Comparison of ENCODE assay signal across 9 cellular contexts in the genomic region with DNA sequence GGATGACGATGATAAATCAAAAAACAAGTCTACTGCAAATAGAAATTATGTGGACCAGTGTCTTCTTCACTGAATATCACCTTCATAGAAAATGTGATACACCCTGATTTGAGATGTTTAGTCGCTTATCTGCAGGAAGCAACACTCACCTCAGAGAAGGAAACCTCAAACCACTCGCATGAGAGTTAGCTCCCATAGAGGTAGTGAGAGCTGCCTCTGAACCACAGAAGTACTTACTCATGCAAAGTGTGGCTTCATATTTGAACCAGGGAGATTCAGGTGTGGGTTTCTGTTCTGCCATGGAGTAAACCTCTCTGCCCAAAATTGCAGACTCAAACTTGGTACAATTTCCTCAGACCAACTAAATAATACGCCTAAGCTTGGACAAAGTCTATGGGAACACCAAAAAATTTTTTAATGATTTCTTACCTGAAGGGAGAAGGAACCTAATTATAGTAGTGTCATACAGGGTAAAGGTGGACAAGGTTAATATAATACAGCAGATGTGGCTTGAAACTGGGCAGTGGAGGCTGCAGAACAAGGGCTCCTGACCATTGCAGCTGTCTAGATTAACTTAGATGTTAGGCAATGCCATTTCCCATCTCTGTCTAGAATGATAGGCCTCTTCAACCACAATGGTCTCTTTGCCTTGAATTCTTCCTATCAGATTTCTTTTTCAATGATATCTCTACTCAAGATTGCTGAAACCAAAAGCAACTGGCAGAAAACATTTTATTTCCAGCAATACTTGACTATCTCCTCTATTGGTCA. TPM values are rescaled to one million over a fixed set of nuclear protein-coding genes. Genes with fewer than 3 reads are reported as not detected.
DNase-seq lines count a peak whose midpoint lies in the region; ATAC-seq lines count a peak whose summit lies in the region.
"Had no signal": no experiment of that assay in that cellular context is flagged by ENCODE, and none has a peak within 500 bp of the region (broad histone marks: within the 10 kb centered on the region; RNA-seq: fewer than 3 reads in every experiment).

No MANE protein-coding gene starts in this region.

- DNase-seq in activated T-cell treated with anti-CD3 and anti-CD28 coated beads for 1 hour (ENCODE audit: low read depth) (peak; percentile 20), left colon (no peak), H7 (no peak), NCI-H1417 treated with DMSO at 0.1 percent for 48 hours (lab: John Stamatoyannopoulos, UW) (no peak), posterior vena cava (ENCODE audit: low spot score) (no peak)
- DNase-seq in activated T-cell treated with anti-CD3 and anti-CD28 coated beads, Interleukin-2, amount 50 U/mL, for 1 hour = no peak
- DNase-seq in activated CD4-positive, alpha-beta T cell treated with anti-CD3 and anti-CD28 coated beads for 1 hour = peak; percentile 42

- ATAC-seq in HG03439 (IDR thresholded peaks at IDR 0.05; ENCODE audit: unreplicated experiment) (peak; percentile 99), left colon (peak; percentile 44)

- H3K36me3 ChIP-seq in H7 (replicated peaks; ENCODE audit: control insufficient read depth, insufficient read depth, low read length) = no peaks in the 10 kb centered on the region

- intact Hi-C loops in left colon (cut with DNase I, micrococcal nuclease) (loop anchor here in 1 of 2 donors (10.0 kb wide), 1 partner anchor 158 kb away; no protein-coding TSS in a partner anchor), posterior vena cava (cut with DNase I) (no loop called here)

- no peak overlapping the region for H3K4me3 ChIP-seq in H7 (ENCODE audit: insufficient read depth, low read depth, low read length)
- H3K4me3 ChIP-seq: skin epidermis had no signal

- H3K27me3 ChIP-seq in H7 (ENCODE audit: control insufficient read depth, insufficient read depth, low read length) = no peaks in the 10 kb centered on the region

RNA-seq across cellular contexts. Expression of gene RCBTB2, which starts 29.6 kb away (rescaled TPM):
- total RNA-seq in left colon = 1 to 10 TPM; 4.6 to 6.7 TPM
- total RNA-seq in H7 (2014; rRNA removed; shearing (Covaris generic)) = 7.9 and 13.1 TPM in 2 replicates
- 10 to 100 TPM in 1 of 2 donors, 1 to 10 TPM in 1; 8.6 to 10.6 TPM for total RNA-seq in posterior vena cava

Comparison
In these comparisons a context has a peak if more than half of its experiments do, and no peak if none do; other contexts are left out.
1. DNase-seq: peak in activated T-cell treated with anti-CD3 and anti-CD28 coated beads for 1 hour (single experiment) and activated CD4-positive, alpha-beta T cell treated with anti-CD3 and anti-CD28 coated beads for 1 hour (single experiment); none in activated T-cell treated with anti-CD3 and anti-CD28 coated beads, Interleukin-2, amount 50 U/mL, for 1 hour (single experiment), left colon (0 of 2), H7 (single experiment), NCI-H1417 treated with DMSO at 0.1 percent for 48 hours (single experiment) and posterior vena cava (single experiment).